ENCODE assay signal across 16 cellular contexts in genomic region chr7:31957090-31957720, GRCh38.
DNase-seq lines count a peak whose midpoint lies in the region; ATAC-seq, FAIRE-seq and TF ChIP-seq lines count a peak whose summit lies in the region.
"Had no signal": no experiment of that assay in that cellular context is flagged by ENCODE, and none has a peak within 500 bp of the region (broad histone marks: within the 10 kb centered on the region; RNA-seq: fewer than 3 reads in every experiment).

No MANE protein-coding gene starts in this region.

- H3K9ac ChIP-seq in SK-N-SH, result no peak overlapping the region

- H3K36me3 ChIP-seq in GM23338 (ENCODE audit: insufficient read depth) (no peaks in the 10 kb centered on the region; the same call in 1 of the 2 replicates), SK-N-SH (replicated peaks in 1 of 2; ENCODE audit: control insufficient read depth in 1 of 2, insufficient read depth in 2 of 2, low read length in 1 of 2) (no peaks in the 10 kb centered on the region), transverse colon (no peaks in the 10 kb centered on the region), small intestine (ENCODE audit: control insufficient read depth in 2 of 2, insufficient read depth in 2 of 2, low read length in 2 of 2) (no peaks in the 10 kb centered on the region)
- H3K36me3 ChIP-seq: gastrocnemius medialis, spleen had no signal

- peak overlapping the region; percentile 94 to 95 for H3K27ac ChIP-seq in A549
- H3K27ac ChIP-seq in GM23338 (ENCODE audit: low read depth), result no peak overlapping the region
- peak overlapping the region; percentile 43 to 50; a peak in 3 of 4 replicates for H3K27ac ChIP-seq in SK-N-SH (ENCODE audit: low read depth in 2 of 2, low read length in 1 of 2)
- no peak overlapping the region for H3K27ac ChIP-seq in transverse colon
- no peak overlapping the region for H3K27ac ChIP-seq in small intestine (ENCODE audit: low read depth in 1 of 2, low read length in 1 of 2)
- H3K27ac ChIP-seq: gastrocnemius medialis, spleen had no signal

- H3K4me3 Mint-ChIP-seq in GM23338 (no peak overlapping the region), CD14-positive monocyte (no peak overlapping the region)
- H3K4me3 Mint-ChIP-seq in T-helper 2 cell treated with Interferon-gamma antibody and Interleukin-4, amounts not matched to agents 5 μg/mL and 100 μg/mL, for 36 hours, result no peak overlapping the region

- POLR2A ChIA-PET in A549 (lab: Yijun Ruan, JAX), result interaction anchor here (1.4 kb wide), 1 partner anchor 9 kb away, joined by 10 read pairs; no protein-coding TSS in a partner anchor
- POLR2A ChIA-PET in SK-N-SH (lab: Yijun Ruan, JAX), result interaction anchor here (0.6 kb wide), 1 partner anchor 65 kb away, joined by 3 read pairs; no protein-coding TSS in a partner anchor

- H3K9me3 ChIP-seq in A549 (no peaks in the 10 kb centered on the region), SK-N-SH (no peaks in the 10 kb centered on the region), transverse colon (no peaks in the 10 kb centered on the region), small intestine (ENCODE audit: control insufficient read depth, low read depth) (no peaks in the 10 kb centered on the region)
- H3K9me3 ChIP-seq: gastrocnemius medialis, spleen had no signal

- intact Hi-C loops in CD14-positive monocyte (cut with micrococcal nuclease), result no loop called here
- intact Hi-C loops in transverse colon (cut with DNase I; ENCODE audit: low total_unique reads), result no loop called here

- peak overlapping the region; percentile 85 for H3K4me2 ChIP-seq in A549
- H3K4me2 ChIP-seq in GM23338, result no peak overlapping the region
- H3K4me2 ChIP-seq in SK-N-SH, result peak overlapping the region; percentile 27; the same call in 1 of the 2 replicates

- no peak for TF ChIP-seq CTCF in A549 (IDR thresholded peaks at IDR 0.05)
- no peak for TF ChIP-seq CTCF in GM23338 (conservative IDR thresholded peaks at IDR 0.05; ENCODE audit: low read depth in 2 of 2)
- TF ChIP-seq CTCF in SK-N-SH (IDR thresholded peaks at IDR 0.05), result no peak
- no peak for TF ChIP-seq CTCF in fibroblast of mammary gland (conservative IDR thresholded peaks at IDR 0.05; ENCODE audit: control insufficient read depth, insufficient read depth, low read depth, low read length)
- no peak for TF ChIP-seq CTCF in CD14-positive monocyte (IDR thresholded peaks at IDR 0.05)
- no peak for TF ChIP-seq CTCF in transverse colon (IDR thresholded peaks at IDR 0.05)

- H3K4me1 Mint-ChIP-seq in GM23338 (peaks cover 6% of the 10 kb centered on the region; the same call in 1 of the 3 replicates), CD14-positive monocyte (no peaks in the 10 kb centered on the region)
- no peaks in the 10 kb centered on the region for H3K4me1 Mint-ChIP-seq in T-helper 2 cell treated with Interferon-gamma antibody and Interleukin-4, amounts not matched to agents 5 μg/mL and 100 μg/mL, for 36 hours (ENCODE audit: low read depth)

- H3K9me3 Mint-ChIP-seq in GM23338 (peaks cover 1% of the 10 kb centered on the region; the same call in 1 of the 3 replicates), CD14-positive monocyte (peaks cover 0 to 5% (median 2%) of the 10 kb centered on the region in 7 donors)
- H3K9me3 Mint-ChIP-seq in T-helper 2 cell treated with Interferon-gamma antibody and Interleukin-4, amounts not matched to agents 5 μg/mL and 100 μg/mL, for 36 hours, result no peaks in the 10 kb centered on the region
- H3K9me3 Mint-ChIP-seq: activated T-helper 2 cell treated with anti-CD3 and anti-CD28 coated beads, Interferon-gamma antibody, Interleukin-2, Interleukin-4, amounts not matched to agents 10 μg/mL and 5 μg/mL and 100 μg/mL, durations not matched to agents 14 hours and 24 hours and 36 hours had no signal

- peaks cover 90% of the 10 kb centered on the region for H3K4me1 ChIP-seq in A549
- peaks cover 7% of the 10 kb centered on the region; the same call in 1 of the 2 replicates for H3K4me1 ChIP-seq in GM23338 (ENCODE audit: insufficient read depth)
- peaks cover 0 to 4% of the 10 kb centered on the region in 2 experiments; a peak in 1 of 4 replicates for H3K4me1 ChIP-seq in SK-N-SH (ENCODE audit: control insufficient read depth in 1 of 2, insufficient read depth in 2 of 2, low read depth in 1 of 2, low read length in 1 of 2)
- no peaks in the 10 kb centered on the region for H3K4me1 ChIP-seq in transverse colon
- H3K4me1 ChIP-seq in small intestine (ENCODE audit: control insufficient read depth in 2 of 2, insufficient read depth in 1 of 2, low read depth in 1 of 2, low read length in 1 of 2), result peaks cover 0 to 3% of the 10 kb centered on the region in 2 donors
- H3K4me1 ChIP-seq: gastrocnemius medialis, spleen had no signal

- H3K4me3 ChIP-seq in A549, result 0 out of 3 replicates have a peak overlapping the region, but pooled peaks have one; percentile 6
- H3K4me3 ChIP-seq in GM23338, result no peak overlapping the region
- H3K4me3 ChIP-seq in SK-N-SH (ENCODE audit: low read depth in 2 of 2, low read length in 1 of 2), result no peak overlapping the region
- H3K4me3 ChIP-seq in fibroblast of mammary gland (ENCODE audit: control insufficient read depth, low read depth, low read length), result no peak overlapping the region
- no peak overlapping the region for H3K4me3 ChIP-seq in transverse colon
- H3K4me3 ChIP-seq in small intestine (ENCODE audit: low read depth in 1 of 2, low read length in 2 of 2), result no peak overlapping the region
- H3K4me3 ChIP-seq: gastrocnemius medialis, spleen had no signal

- peak in 1 of 2 experiments; percentile 45; a peak in 2 of 5 replicates for TF ChIP-seq EP300 in A549 (IDR thresholded peaks at IDR 0.05)
- no peak for TF ChIP-seq EP300 in SK-N-SH (IDR thresholded peaks at IDR 0.05; ENCODE audit: borderline replicate concordance in 1 of 2, low read depth in 1 of 2, low read length in 1 of 2)
- no peak for TF ChIP-seq EP300 in transverse colon (IDR thresholded peaks at IDR 0.05; ENCODE audit: low read depth)

- CTCF ChIA-PET in A549 (lab: Yijun Ruan, JAX), result interaction anchor here (1.0 to 2.0 kb wide), 4 partner anchors 10 to 111 kb away, joined by 3 to 5 read pairs (median 3); no protein-coding TSS in a partner anchor
- CTCF ChIA-PET in SK-N-SH (lab: Yijun Ruan, JAX), result no interaction called here

- H3K27me3 Mint-ChIP-seq in GM23338 (ENCODE audit: insufficient read depth, low read depth, poor library complexity) (peaks cover 2% of the 10 kb centered on the region), CD14-positive monocyte (ENCODE audit: low read depth in 3 of 3) (peaks cover 0 to 3% (median 2%) of the 10 kb centered on the region in 3 donors)
- H3K27me3 Mint-ChIP-seq in T-helper 2 cell treated with Interferon-gamma antibody and Interleukin-4, amounts not matched to agents 5 μg/mL and 100 μg/mL, for 36 hours (ENCODE audit: low read depth), result no peaks in the 10 kb centered on the region

- no peaks in the 10 kb centered on the region for H3K9me2 ChIP-seq in GM23338 (ENCODE audit: insufficient read depth)
- no peaks in the 10 kb centered on the region for H3K9me2 ChIP-seq in SK-N-SH

- H3K27me3 ChIP-seq in GM23338 (ENCODE audit: insufficient read depth) (no peaks in the 10 kb centered on the region), SK-N-SH (ENCODE audit: insufficient read depth) (no peaks in the 10 kb centered on the region), transverse colon (no peaks in the 10 kb centered on the region), small intestine (ENCODE audit: control insufficient read depth in 2 of 2, insufficient read depth in 2 of 2, low read length in 2 of 2) (no peaks in the 10 kb centered on the region)
- H3K27me3 ChIP-seq: gastrocnemius medialis, spleen had no signal

- no peaks in the 10 kb centered on the region for H4K20me1 ChIP-seq in GM23338 (replicated peaks; ENCODE audit: insufficient read depth)
- no peaks in the 10 kb centered on the region for H4K20me1 ChIP-seq in SK-N-SH (ENCODE audit: insufficient read depth)

- FAIRE-seq in A549 (lab: Jason Lieb, UNC), result peak; percentile 70
- no peak for FAIRE-seq in small intestine (lab: Jason Lieb, UNC)

- H3K27ac Mint-ChIP-seq in GM23338, result no peak overlapping the region
- H3K27ac Mint-ChIP-seq in T-helper 2 cell treated with Interferon-gamma antibody and Interleukin-4, amounts not matched to agents 5 μg/mL and 100 μg/mL, for 36 hours, result no peak overlapping the region
- no peak overlapping the region for H3K27ac Mint-ChIP-seq in CD14-positive monocyte
- H3K27ac Mint-ChIP-seq: activated T-helper 2 cell treated with anti-CD3 and anti-CD28 coated beads, Interferon-gamma antibody, Interleukin-2, Interleukin-4, amounts not matched to agents 10 μg/mL and 5 μg/mL and 100 μg/mL, durations not matched to agents 14 hours and 24 hours and 36 hours had no signal

- H3K79me2 ChIP-seq in GM23338 (replicated peaks; ENCODE audit: insufficient read depth), result no peaks in the 10 kb centered on the region
- no peaks in the 10 kb centered on the region for H3K79me2 ChIP-seq in SK-N-SH (ENCODE audit: insufficient read depth)

- TF ChIP-seq RAD21 in A549 (conservative IDR thresholded peaks at IDR 0.05 in 1 of 2, IDR thresholded peaks at IDR 0.05 in 1 of 2) (peak in 1 of 2 experiments; percentile 12; a peak in 1 of 5 replicates), SK-N-SH (IDR thresholded peaks at IDR 0.05; ENCODE audit: low read length) (no peak)

- 9% methylated on average over 2 of the region's 2 CpGs for WGBS in A549 (ENCODE audit: missing lambda C conversion rate)
- 4% methylated on average over 2 of the region's 2 CpGs for WGBS in SK-N-SH (ENCODE audit: low lambda C conversion rate)
- 64 to 73% methylated on average over 1 to 2 of the region's 2 CpGs for WGBS in transverse colon (ENCODE audit: low coverage in 1 of 2), 2 donors
- 69 to 81% (median 79%) methylated on average over 2 of the region's 2 CpGs for WGBS in small intestine, 3 donors

- peak; percentile 75 to 76; a peak in 5 of 6 replicates for ATAC-seq in A549
- no peak for ATAC-seq in GM23338
- ATAC-seq: gastrocnemius medialis had no signal

- TF ChIP-seq POLR2A in A549 (IDR thresholded peaks at IDR 0.05; ENCODE audit: low read length) (no peak), transverse colon (IDR thresholded peaks at IDR 0.05) (no peak)

- H3K36me3 Mint-ChIP-seq in GM23338 (ENCODE audit: low read depth), result peaks cover under 1% of the 10 kb centered on the region; the same call in 1 of the 3 replicates
- no peaks in the 10 kb centered on the region for H3K36me3 Mint-ChIP-seq in T-helper 2 cell treated with Interferon-gamma antibody and Interleukin-4, amounts not matched to agents 5 μg/mL and 100 μg/mL, for 36 hours (ENCODE audit: low read depth)
- H3K36me3 Mint-ChIP-seq in CD14-positive monocyte, result no peaks in the 10 kb centered on the region

- H3F3A ChIP-seq in GM23338 (replicated peaks; ENCODE audit: low read depth) (no peaks in the 10 kb centered on the region), SK-N-SH (replicated peaks; ENCODE audit: insufficient read depth) (peaks cover 15% of the 10 kb centered on the region)

- DNase-seq in A549 (ENCODE audit: low read depth in 1 of 2, low spot score in 1 of 2), result peak; percentile 47 to 77
- no peak for DNase-seq in GM23338 (ENCODE audit: low spot score)
- DNase-seq in SK-N-SH, result no peak
- peak; percentile 45 for DNase-seq in fibroblast of mammary gland (ENCODE audit: low read depth)
- no peak for DNase-seq in T-helper 2 cell treated with Interferon-gamma antibody and Interleukin-4, amounts not matched to agents 5 μg/mL and 100 μg/mL, for 36 hours (ENCODE audit: low spot score)
- DNase-seq in CD14-positive monocyte (ENCODE audit: low spot score), result no peak
- DNase-seq in transverse colon, result no peak
- no peak for DNase-seq in small intestine
- DNase-seq: aorta; DMS79; effector CD4-positive, alpha-beta T cell; gastrocnemius medialis; NCI-H2107; NCI-H82; spleen had no signal

- H2AFZ ChIP-seq in GM23338, result peak overlapping the region; percentile 57
- H2AFZ ChIP-seq in SK-N-SH (ENCODE audit: low read depth), result 0 out of 2 replicates have a peak overlapping the region, but pooled peaks have one; percentile 5

- in situ Hi-C loops in transverse colon (cut with MboI; ENCODE audit: low pct_ligation_motif_present in 1 of 4, low pct_unique_long_range_greater_than_20kb in 1 of 4, low sequenced_read_pairs in 3 of 4), result no loop called here

Comparison
In these comparisons a context has a peak if more than half of its experiments do, and no peak if none do; other contexts are left out.
1. DNase-seq: peak in A549 (2 of 2) and fibroblast of mammary gland (single experiment); none in GM23338 (single experiment), SK-N-SH (single experiment), T-helper 2 cell treated with Interferon-gamma antibody and Interleukin-4, amounts not matched to agents 5 μg/mL and 100 μg/mL, for 36 hours (single experiment), CD14-positive monocyte (single experiment), transverse colon (single experiment) and small intestine (single experiment).
2. H3K27ac ChIP-seq: peak in A549 (2 of 2) and SK-N-SH (2 of 2); none in GM23338 (single experiment), transverse colon (0 of 4) and small intestine (0 of 2).
3. Of the 12 proteins assayed by ChIP-seq in both A549 and SK-N-SH: peak only in A549: SMC3; only in SK-N-SH: none; in both: FOSL2; in neither: 8; mixed calls (peak in some experiments, not most) for 2.